1 cellular context compared by ENCODE assay signal in the genomic region with DNA sequence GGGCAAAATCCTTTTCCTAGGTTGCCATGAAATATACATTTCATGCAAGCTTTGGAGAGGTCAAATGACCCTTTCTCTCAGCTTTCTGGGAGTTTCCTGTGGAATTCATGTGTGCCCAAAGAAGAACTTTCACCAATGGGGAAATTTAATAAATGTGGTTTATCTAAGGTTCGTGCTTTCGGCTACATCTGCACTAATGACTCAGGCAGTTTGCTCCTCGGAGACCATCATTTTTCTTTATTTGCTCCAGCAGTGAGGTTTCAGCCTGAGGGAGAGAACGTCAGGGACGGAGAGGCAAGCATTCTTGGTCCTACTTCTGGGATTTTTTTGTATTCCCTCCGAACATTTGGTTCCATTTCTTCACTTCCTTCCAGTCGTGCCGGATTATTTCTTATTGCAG.
TF ChIP-seq lines count a peak whose summit lies in the region.

No MANE protein-coding gene starts in this region.

TF ChIP-seq in WTC11, 78 proteins besides CTCF, POLR2A, EP300 and RAD21 (continued from another document):
- TF ChIP-seq ZNF263 (CRISPR knock-in tag; IDR thresholded peaks at IDR 0.05; ENCODE audit: low read depth) (no peak), MYBL2 (CRISPR knock-in tag; IDR thresholded peaks at IDR 0.05) (no peak), IRF2 (CRISPR knock-in tag; IDR thresholded peaks at IDR 0.05; ENCODE audit: borderline replicate concordance, low read depth) (no peak), SOX15 (CRISPR knock-in tag; IDR thresholded peaks at IDR 0.05) (no peak), CBFB (CRISPR knock-in tag; IDR thresholded peaks at IDR 0.05; ENCODE audit: low read depth) (no peak), FOXK1 (CRISPR knock-in tag; IDR thresholded peaks at IDR 0.05) (no peak), HMGA2 (CRISPR knock-in tag; IDR thresholded peaks at IDR 0.05) (no peak)
- TF ChIP-seq, protein P1, sequence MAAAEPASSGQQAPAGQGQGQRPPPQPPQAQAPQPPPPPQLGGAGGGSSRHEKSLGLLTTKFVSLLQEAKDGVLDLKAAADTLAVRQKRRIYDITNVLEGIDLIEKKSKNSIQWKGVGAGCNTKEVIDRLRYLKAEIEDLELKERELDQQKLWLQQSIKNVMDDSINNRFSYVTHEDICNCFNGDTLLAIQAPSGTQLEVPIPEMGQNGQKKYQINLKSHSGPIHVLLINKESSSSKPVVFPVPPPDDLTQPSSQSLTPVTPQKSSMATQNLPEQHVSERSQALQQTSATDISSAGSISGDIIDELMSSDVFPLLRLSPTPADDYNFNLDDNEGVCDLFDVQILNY (CRISPR knock-in tag; IDR thresholded peaks at IDR 0.05), result no peak
TF ChIP-seq in WTC11: peak in this region for 0.
